In the genomic region with DNA sequence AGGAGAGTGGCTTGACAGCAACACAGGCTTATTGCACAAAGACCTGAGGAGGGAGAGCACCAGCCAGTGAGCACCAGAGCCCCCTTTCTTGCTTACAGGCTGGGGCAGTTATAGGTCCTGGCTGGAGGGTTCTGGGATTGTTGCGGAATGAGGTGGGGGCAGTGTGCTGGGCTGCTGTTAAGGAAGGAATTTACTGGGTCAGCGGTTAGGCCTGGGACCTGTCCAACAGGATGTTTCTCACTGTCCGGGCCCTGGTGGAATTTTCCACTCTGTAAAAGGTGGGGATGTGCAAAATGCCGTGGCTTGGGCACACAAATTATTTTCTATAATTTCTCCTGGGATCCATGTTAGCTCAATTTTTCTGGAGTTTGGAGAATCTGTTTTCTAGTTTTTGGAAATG, we compare ENCODE assay signal across 27 cellular contexts.
A peak's percentile ranks its signal among the peaks of the same experiment; 100 is the strongest.
DNase-seq lines count a peak whose midpoint lies in the region; ATAC-seq, FAIRE-seq and TF ChIP-seq lines count a peak whose summit lies in the region.
"Had no signal": no experiment of that assay in that cellular context is flagged by ENCODE, and none has a peak within 500 bp of the region (broad histone marks: within the 10 kb centered on the region; RNA-seq: fewer than 3 reads in every experiment).

No MANE protein-coding gene starts in this region.

- H3K27ac ChIP-seq in mesodermal cell (ENCODE audit: low read depth, low read length, severe bottlenecking): peak overlapping the region; percentile 37
- H3K27ac ChIP-seq: ascending aorta, esophagus squamous epithelium, lower lobe of right lung, right atrium auricular region, uterus had no signal

- no peaks in the 10 kb centered on the region for H3K36me3 ChIP-seq in mesodermal cell (ENCODE audit: control insufficient read depth, insufficient read depth, low read length)
- H3K36me3 ChIP-seq: ascending aorta, esophagus squamous epithelium, lower lobe of right lung, right atrium auricular region, uterus had no signal

- H3K4me3 ChIP-seq in LNCaP clone FGC (ENCODE audit: low read depth, low read length) (no peak overlapping the region), mesodermal cell (ENCODE audit: extremely low read depth, insufficient read depth, low read length, poor library complexity, severe bottlenecking) (no peak overlapping the region)
- H3K4me3 ChIP-seq: ascending aorta, esophagus squamous epithelium, lower lobe of right lung, right atrium auricular region, uterus had no signal

- H3K9me3 ChIP-seq in mesodermal cell (ENCODE audit: control insufficient read depth, low read length): no peaks in the 10 kb centered on the region
- H3K9me3 ChIP-seq: ascending aorta, esophagus squamous epithelium, lower lobe of right lung, right atrium auricular region, uterus had no signal

- WGBS in mesodermal cell (ENCODE audit: insufficient coverage in 2 of 2), 2 experiments: 82% methylated on average over 2 of the region's 4 CpGs; no CpG with 5 or more reads in 1 of the 2 experiments

- peaks cover 5% of the 10 kb centered on the region for H3K4me1 ChIP-seq in mesodermal cell (ENCODE audit: control insufficient read depth, insufficient read depth, low read length, poor library complexity, severe bottlenecking)
- H3K4me1 ChIP-seq: ascending aorta, esophagus squamous epithelium, lower lobe of right lung, right atrium auricular region, uterus had no signal

- no peak for ATAC-seq in GM19455 (IDR thresholded peaks at IDR 0.05; ENCODE audit: unreplicated experiment)
- no peak for ATAC-seq in GM21576 (IDR thresholded peaks at IDR 0.05; ENCODE audit: unreplicated experiment)
- ATAC-seq: activated CD8-positive, alpha-beta T cell treated with anti-CD3 and anti-CD28 coated beads, Interleukin-2, amount 10 ng/mL, durations not matched to agents 7 days and 5 days; CD8-positive, alpha-beta T cell; lower lobe of right lung; natural killer cell treated with Interleukin-12 subunit alpha and Interleukin-12 subunit beta and Interleukin-15 and Interleukin-18, amount 100 ng/mL, for 72 hours; stimulated activated memory B cell treated with anti-CD40 and anti-IgM and Interleukin-4, amounts not matched to agents 10 μg/mL and 1 μg/mL and 100 μg/mL, for 72 hours; T-helper 17 cell had no signal

- DNase-seq in LNCaP clone FGC (ENCODE audit: low read depth) (peak; percentile 23), dermis microvascular lymphatic vessel endothelial cell (ENCODE audit: low read depth in 2 of 2) (peak; percentile 0 to 2), urothelium cell line (ENCODE audit: low spot score) (peak; percentile 66), iPS-NIHi7 (ENCODE audit: extremely low spot score) (no peak)
- DNase-seq: activated CD8-positive, alpha-beta T cell treated with anti-CD3 and anti-CD28 coated beads, Interleukin-2, amount 10 ng/mL, durations not matched to agents 7 days and 5 days; caudate nucleus; CD8-positive, alpha-beta T cell; DMS 273 treated with DMSO at 0.1 percent for 48 hours; esophagus squamous epithelium; H9; lower lobe of right lung; MM.1S; NCI-H1417 treated with DMSO at 0.1 percent for 48 hours; NCI-H2081; NCI-H345; NCI-H774; stimulated activated CD4-positive, alpha-beta T cell treated with anti-CD3 and anti-CD28 coated beads, Interleukin-4, amount 100 ng/mL, for 4 hours; substantia nigra; T-helper 17 cell had no signal

- no peak for FAIRE-seq in urothelium cell line (lab: Jason Lieb, UNC)

- no peak for TF ChIP-seq CTCF in LNCaP clone FGC (IDR thresholded peaks at IDR 0.05; ENCODE audit: control insufficient read depth, extremely low read depth, insufficient read depth)
